11 cellular contexts compared by ENCODE assay signal in genomic region chr14:73236752-73237218, GRCh38. TPM values are rescaled to one million over a fixed set of nuclear protein-coding genes. Genes with fewer than 3 reads are reported as not detected.
DNase-seq lines count a peak whose midpoint lies in the region; ATAC-seq lines count a peak whose summit lies in the region.
"Had no signal": no experiment of that assay in that cellular context is flagged by ENCODE, and none has a peak within 500 bp of the region (broad histone marks: within the 10 kb centered on the region; RNA-seq: fewer than 3 reads in every experiment).

No MANE protein-coding gene starts in this region.

- no peak for DNase-seq in T-helper 2 cell treated with Interferon-gamma antibody and Interleukin-4, amounts not matched to agents 5 μg/mL and 100 μg/mL, for 36 hours (ENCODE audit: low spot score)
- DNase-seq in T-helper 2 cell = no peak
- no peak for DNase-seq in activated CD4-positive, alpha-beta memory T cell treated with anti-CD3 and anti-CD28 coated beads for 36 hours
- no peak for DNase-seq in iPS DF 6.9 (ENCODE audit: low read depth, low spot score)
- no peak for DNase-seq in HPDE6-E6E7 (ENCODE audit: extremely low spot score)
- DNase-seq: activated CD4-positive, alpha-beta T cell treated with anti-CD3 and anti-CD28 coated beads, Interleukin-2, amount 50 U/mL, for 4 hours; SJCRH30 had no signal

- H3K27ac Mint-ChIP-seq in T-helper 2 cell treated with Interferon-gamma antibody and Interleukin-4, amounts not matched to agents 5 μg/mL and 100 μg/mL, for 36 hours = peak overlapping the region; percentile 34
- no peak overlapping the region for H3K27ac Mint-ChIP-seq in activated CD4-positive, alpha-beta memory T cell treated with anti-CD3 and anti-CD28 coated beads for 36 hours
- no peak overlapping the region for H3K27ac Mint-ChIP-seq in stimulated activated memory B cell treated with anti-CD40 and anti-IgM and Interleukin-4, amounts not matched to agents 10 μg/mL and 1 μg/mL and 100 μg/mL, for 72 hours

- 0 out of 2 replicates have a peak, but pooled peaks cover 3% of the 10 kb centered on the region for H3K36me3 ChIP-seq in iPS DF 6.9 (ENCODE audit: control insufficient read depth, insufficient read depth, low read length)
- H3K36me3 ChIP-seq: SJCRH30, tibial artery had no signal

- no peak for ATAC-seq in stimulated activated memory B cell treated with anti-CD40 and anti-IgM and Interleukin-4, amounts not matched to agents 10 μg/mL and 1 μg/mL and 100 μg/mL, for 72 hours
- ATAC-seq in GM19455 (IDR thresholded peaks at IDR 0.05; ENCODE audit: unreplicated experiment) = no peak
- ATAC-seq in GM21723 (IDR thresholded peaks at IDR 0.05; ENCODE audit: unreplicated experiment) = no peak

- peaks cover 13% of the 10 kb centered on the region for H3K4me1 ChIP-seq in iPS DF 6.9 (ENCODE audit: control insufficient read depth, insufficient read depth, low read length)

- H3K4me3 Mint-ChIP-seq in T-helper 2 cell treated with Interferon-gamma antibody and Interleukin-4, amounts not matched to agents 5 μg/mL and 100 μg/mL, for 36 hours = peak overlapping the region; percentile 60
- peak overlapping the region; percentile 30 for H3K4me3 Mint-ChIP-seq in activated CD4-positive, alpha-beta memory T cell treated with anti-CD3 and anti-CD28 coated beads for 36 hours
- peak overlapping the region; percentile 69 for H3K4me3 Mint-ChIP-seq in stimulated activated memory B cell treated with anti-CD40 and anti-IgM and Interleukin-4, amounts not matched to agents 10 μg/mL and 1 μg/mL and 100 μg/mL, for 72 hours

- H3K4me1 Mint-ChIP-seq in T-helper 2 cell treated with Interferon-gamma antibody and Interleukin-4, amounts not matched to agents 5 μg/mL and 100 μg/mL, for 36 hours (ENCODE audit: low read depth) = peaks cover 9% of the 10 kb centered on the region
- peaks cover 12% of the 10 kb centered on the region for H3K4me1 Mint-ChIP-seq in activated CD4-positive, alpha-beta memory T cell treated with anti-CD3 and anti-CD28 coated beads for 36 hours (ENCODE audit: low read depth)
- peaks cover 59% of the 10 kb centered on the region for H3K4me1 Mint-ChIP-seq in stimulated activated memory B cell treated with anti-CD40 and anti-IgM and Interleukin-4, amounts not matched to agents 10 μg/mL and 1 μg/mL and 100 μg/mL, for 72 hours

- H3K36me3 Mint-ChIP-seq in T-helper 2 cell treated with Interferon-gamma antibody and Interleukin-4, amounts not matched to agents 5 μg/mL and 100 μg/mL, for 36 hours (ENCODE audit: low read depth) = peaks cover 2% of the 10 kb centered on the region
- no peaks in the 10 kb centered on the region for H3K36me3 Mint-ChIP-seq in activated CD4-positive, alpha-beta memory T cell treated with anti-CD3 and anti-CD28 coated beads for 36 hours
- no peaks in the 10 kb centered on the region for H3K36me3 Mint-ChIP-seq in stimulated activated memory B cell treated with anti-CD40 and anti-IgM and Interleukin-4, amounts not matched to agents 10 μg/mL and 1 μg/mL and 100 μg/mL, for 72 hours

- no CpG with 5 or more reads among the region's 7 CpGs for WGBS in iPS DF 6.9 (ENCODE audit: insufficient coverage, insufficient read length)

- CTCF ChIA-PET in activated CD4-positive, alpha-beta memory T cell treated with anti-CD3 and anti-CD28 coated beads for 36 hours (lab: Charles Lee) = no interaction called here

- POLR2A ChIA-PET in activated CD4-positive, alpha-beta memory T cell treated with anti-CD3 and anti-CD28 coated beads for 36 hours (lab: Charles Lee) = no interaction called here

- intact Hi-C loops in activated CD4-positive, alpha-beta memory T cell treated with anti-CD3 and anti-CD28 coated beads for 36 hours (cut with micrococcal nuclease) = no loop called here

- no peaks in the 10 kb centered on the region for H3K9me3 ChIP-seq in iPS DF 6.9 (ENCODE audit: control insufficient read depth, insufficient read depth, low read length)
- H3K9me3 ChIP-seq: SJCRH30, tibial artery had no signal

- H3K27ac ChIP-seq in iPS DF 6.9 (ENCODE audit: low read length) = no peak overlapping the region
- H3K27ac ChIP-seq: SJCRH30, tibial artery had no signal

- peak overlapping the region; percentile 51; the same call in 1 of the 2 replicates for H3K4me3 ChIP-seq in iPS DF 6.9 (ENCODE audit: low read length)
- H3K4me3 ChIP-seq: SJCRH30 had no signal

- peaks cover 13% of the 10 kb centered on the region for H3K27me3 ChIP-seq in iPS DF 6.9 (ENCODE audit: control insufficient read depth, insufficient read depth, low read length)

- peaks cover 76% of the 10 kb centered on the region for H3K27me3 Mint-ChIP-seq in T-helper 2 cell treated with Interferon-gamma antibody and Interleukin-4, amounts not matched to agents 5 μg/mL and 100 μg/mL, for 36 hours (ENCODE audit: low read depth)
- peaks cover 63% of the 10 kb centered on the region for H3K27me3 Mint-ChIP-seq in activated CD4-positive, alpha-beta memory T cell treated with anti-CD3 and anti-CD28 coated beads for 36 hours
- peaks cover 74% of the 10 kb centered on the region for H3K27me3 Mint-ChIP-seq in stimulated activated memory B cell treated with anti-CD40 and anti-IgM and Interleukin-4, amounts not matched to agents 10 μg/mL and 1 μg/mL and 100 μg/mL, for 72 hours

- no peaks in the 10 kb centered on the region for H3K9me3 Mint-ChIP-seq in T-helper 2 cell treated with Interferon-gamma antibody and Interleukin-4, amounts not matched to agents 5 μg/mL and 100 μg/mL, for 36 hours
- H3K9me3 Mint-ChIP-seq in activated CD4-positive, alpha-beta memory T cell treated with anti-CD3 and anti-CD28 coated beads for 36 hours = no peaks in the 10 kb centered on the region
- no peaks in the 10 kb centered on the region for H3K9me3 Mint-ChIP-seq in stimulated activated memory B cell treated with anti-CD40 and anti-IgM and Interleukin-4, amounts not matched to agents 10 μg/mL and 1 μg/mL and 100 μg/mL, for 72 hours

RNA-seq across cellular contexts. Expression of gene PAPLN, which starts 0.5 kb away (rescaled TPM):
- under 1 TPM; 0.62 to 0.65 TPM for total RNA-seq in activated CD4-positive, alpha-beta memory T cell treated with anti-CD3 and anti-CD28 coated beads for 36 hours
- total RNA-seq: SJCRH30 had no signal
